ENCODE assay signal across 8 cellular contexts in genomic region chr15:55197362-55197705, GRCh38. TPM values are rescaled to one million over a fixed set of nuclear protein-coding genes. Genes with fewer than 3 reads are reported as not detected.
DNase-seq lines count a peak whose midpoint lies in the region; TF ChIP-seq lines count a peak whose summit lies in the region.

No MANE protein-coding gene starts in this region.

- H2BK120ac ChIP-seq in H9 (ENCODE audit: low read depth, low read length, poor library complexity, severe bottlenecking): no peak overlapping the region

- no peak overlapping the region for H3K23ac ChIP-seq in H9 (ENCODE audit: insufficient read length, low read depth, low read length)

- peaks cover 3% of the 10 kb centered on the region for H3K79me1 ChIP-seq in H9 (ENCODE audit: insufficient read depth, low read depth, low read length, poor library complexity, severe bottlenecking)

- no peak overlapping the region for H2BK5ac ChIP-seq in H9 (ENCODE audit: insufficient read length, low read length)

- H4K8ac ChIP-seq in H9 (replicated peaks; ENCODE audit: insufficient read length, low read depth, low read length): no peak overlapping the region

- H3K4me1 ChIP-seq in H9 (ENCODE audit: insufficient read depth, low read length) (no peaks in the 10 kb centered on the region), PC-9 (replicated peaks; ENCODE audit: insufficient read depth) (peaks cover 29% of the 10 kb centered on the region), iPS-15b (ENCODE audit: control insufficient read depth, insufficient read depth, low read length) (peaks cover 7% of the 10 kb centered on the region)

- H3K79me2 ChIP-seq in H9 (ENCODE audit: insufficient read depth, low read length): peaks cover 33% of the 10 kb centered on the region
- peaks cover 44% of the 10 kb centered on the region for H3K79me2 ChIP-seq in PC-9 (ENCODE audit: low read depth)

- H4K91ac ChIP-seq in H9 (ENCODE audit: insufficient read length, low read depth, low read length): no peak overlapping the region

- H3K4me1 Mint-ChIP-seq in H9 (peaks cover 0 to 3% of the 10 kb centered on the region in 2 experiments; a peak in 2 of 4 replicates), type B pancreatic cell (ENCODE audit: unreplicated experiment) (peaks cover 4% of the 10 kb centered on the region)

- H3K4me3 Mint-ChIP-seq in H9: no peak overlapping the region
- no peak overlapping the region for H3K4me3 Mint-ChIP-seq in type B pancreatic cell

- H3K9me3 ChIP-seq in H9 (ENCODE audit: control insufficient read depth, low read depth, low read length) (no peaks in the 10 kb centered on the region), PC-9 (ENCODE audit: insufficient read depth, low read depth) (no peaks in the 10 kb centered on the region), iPS-15b (ENCODE audit: control insufficient read depth, insufficient read depth, low read length) (no peaks in the 10 kb centered on the region)

- H3K14ac ChIP-seq in H9 (ENCODE audit: insufficient read depth, low read length): no peak overlapping the region

- H3K27ac ChIP-seq in H9 (ENCODE audit: insufficient read length, low read depth, low read length): peak overlapping the region; percentile 73
- peak overlapping the region; percentile 95 for H3K27ac ChIP-seq in PC-9

- H4K20me1 ChIP-seq in H9 (ENCODE audit: control insufficient read depth, insufficient read depth, insufficient read length): no peaks in the 10 kb centered on the region
- peaks cover 23% of the 10 kb centered on the region for H4K20me1 ChIP-seq in PC-9 (ENCODE audit: insufficient read depth)

- H3K36me3 ChIP-seq in GM06990 (ENCODE audit: control insufficient read depth, insufficient read depth, low read length): no peaks in the 10 kb centered on the region
- peaks cover 8% of the 10 kb centered on the region; the same call in 1 of the 2 replicates for H3K36me3 ChIP-seq in PC-9 (ENCODE audit: low read depth)
- H3K36me3 ChIP-seq in iPS-15b (ENCODE audit: control insufficient read depth, insufficient read depth, low read length): no peaks in the 10 kb centered on the region

- no peak overlapping the region for H2AK5ac ChIP-seq in H9 (ENCODE audit: insufficient read length, low read length)

- no peak for DNase-seq in GM06990 (ENCODE audit: extremely low read depth, insufficient read length)
- DNase-seq in H9: no peak
- DNase-seq in PC-9: no peak
- no peak for DNase-seq in type B pancreatic cell (ENCODE audit: extremely low spot score, unreplicated experiment)
- no peak for DNase-seq in NAMALWA (ENCODE audit: low spot score)
- DNase-seq in SW 1271 (lab: John Stamatoyannopoulos, UW): no peak
- no peak for DNase-seq in DMS 273 treated with DMSO at 0.1 percent for 48 hours (lab: John Stamatoyannopoulos, UW)

- H2AFZ ChIP-seq in H9 (ENCODE audit: low read length) (peak overlapping the region; percentile 42), PC-9 (peak overlapping the region; percentile 90)

- peak overlapping the region; percentile 98 for H3K4me3 ChIP-seq in GM06990 (replicated peaks; ENCODE audit: low read depth, low read length)
- H3K4me3 ChIP-seq in PC-9: peak overlapping the region; percentile 99
- peak overlapping the region; percentile 97 for H3K4me3 ChIP-seq in iPS-15b (ENCODE audit: low read depth, low read length)

- H3K4ac ChIP-seq in H9 (ENCODE audit: low read depth, low read length): no peak overlapping the region

- no peak overlapping the region for H2BK15ac ChIP-seq in H9 (ENCODE audit: low read depth, low read length)

- H3F3A ChIP-seq in PC-9 (ENCODE audit: insufficient read depth, low read depth): no peaks in the 10 kb centered on the region

- no peaks in the 10 kb centered on the region for H3K9me2 ChIP-seq in PC-9 (ENCODE audit: insufficient read depth)

- H3K27me3 ChIP-seq in GM06990 (replicated peaks; ENCODE audit: control insufficient read depth, insufficient read depth, low read length) (no peaks in the 10 kb centered on the region), H9 (ENCODE audit: insufficient read depth, low read length) (no peaks in the 10 kb centered on the region), PC-9 (ENCODE audit: insufficient read depth, low read depth) (no peaks in the 10 kb centered on the region), iPS-15b (ENCODE audit: control insufficient read depth, insufficient read depth, low read length) (no peaks in the 10 kb centered on the region)

- H4K5ac ChIP-seq in H9 (ENCODE audit: insufficient read length, low read depth, low read length): no peak overlapping the region

- H3K36me3 Mint-ChIP-seq in H9 (ENCODE audit: insufficient read depth in 1 of 3, low read depth in 3 of 3) (peaks cover under 1 to 21% (median 11%) of the 10 kb centered on the region in 3 experiments; a peak in 5 of 7 replicates), type B pancreatic cell (no peaks in the 10 kb centered on the region)

- BruUV-seq in PC-9 (replicated peaks; lab: Mats Ljungman, UMichigan): no TSS peak

- CTCF ChIA-PET in PC-9 (lab: Charles Lee): interaction anchor here (0.5 to 1.0 kb wide), 2 partner anchors 20 to 88 kb away, joined by 3 to 7 read pairs; no protein-coding TSS in a partner anchor

- H2BK20ac ChIP-seq in H9 (ENCODE audit: low read depth, low read length, poor library complexity, severe bottlenecking): no peak overlapping the region

- H3K27ac Mint-ChIP-seq in H9 (no peak overlapping the region), type B pancreatic cell (no peak overlapping the region)

- POLR2A ChIA-PET in PC-9 (lab: Charles Lee; ENCODE audit: unreplicated experiment): interaction anchor here (0.7 to 0.8 kb wide), 2 partner anchors 345 to 1662 kb away, joined by 3 read pairs; no protein-coding TSS in a partner anchor

- peaks cover 3% of the 10 kb centered on the region for H3K23me2 ChIP-seq in H9 (ENCODE audit: insufficient read length, low read depth, low read length, poor library complexity, severe bottlenecking)

- no peaks in the 10 kb centered on the region for H3K27me3 Mint-ChIP-seq in H9 (ENCODE audit: low read depth)
- H3K27me3 Mint-ChIP-seq in type B pancreatic cell: no peaks in the 10 kb centered on the region

- no peak for TF ChIP-seq CTCF in GM06990 (IDR thresholded peaks at IDR 0.05; ENCODE audit: insufficient read depth, low read length, poor library complexity, severe bottlenecking)
- no peak; the same call in 2 of the 3 replicates for TF ChIP-seq CTCF in H9 (conservative IDR thresholded peaks at IDR 0.05)
- TF ChIP-seq CTCF in PC-9 (conservative IDR thresholded peaks at IDR 0.05): no peak; the same call in 1 of the 2 replicates
- TF ChIP-seq CTCF in type B pancreatic cell (conservative IDR thresholded peaks at IDR 0.05): peak; percentile 5

- H3T11ph ChIP-seq in H9 (ENCODE audit: low read length): no peak overlapping the region

- H3K56ac ChIP-seq in H9 (ENCODE audit: insufficient read length, low read depth, low read length): no peak overlapping the region

- peak overlapping the region; percentile 88 for H3K9ac ChIP-seq in H9 (ENCODE audit: extremely low read depth, insufficient read length, low read length)
- peak overlapping the region; percentile 91 for H3K9ac ChIP-seq in iPS-15b (ENCODE audit: low read depth, low read length)

- no CpG with 5 or more reads among the region's 10 CpGs for WGBS in H9 (ENCODE audit: extremely low coverage, insufficient read length, low lambda C conversion rate)

- H3K9me3 Mint-ChIP-seq in H9 (peaks cover 9 to 11% of the 10 kb centered on the region in 2 experiments; a peak in 4 of 5 replicates), type B pancreatic cell (no peaks in the 10 kb centered on the region)

- H3K18ac ChIP-seq in H9 (ENCODE audit: insufficient read length, low read depth, low read length): no peak overlapping the region

- intact Hi-C loops in PC-9 (cut with micrococcal nuclease; ENCODE audit: unreplicated experiment): loop anchor here (5.0 to 10.0 kb wide), 2 partner anchors 95 to 207 kb away; partner anchors contain the start of genes CCPG1 and PIERCE2

- no peak overlapping the region for H2BK12ac ChIP-seq in H9 (ENCODE audit: insufficient read length, low read depth, low read length)

- peak overlapping the region; percentile 59 for H3K4me2 ChIP-seq in H9 (ENCODE audit: insufficient read depth, insufficient read length, low read length)
- peak overlapping the region; percentile 81 for H3K4me2 ChIP-seq in PC-9

RNA-seq across cellular contexts. Expression of gene RSL24D1, which starts 0.6 kb away (rescaled TPM):
- total RNA-seq in H9 (2021) (111 and 112 TPM in 2 replicates), PC-9 (2021) (87.0 and 91.7 TPM in 2 replicates), type B pancreatic cell (ENCODE audit: low replicate concordance) (65.8 and 68.3 TPM in 2 replicates)
